Comparison of ENCODE assay signal across 23 cellular contexts in the genomic region with DNA sequence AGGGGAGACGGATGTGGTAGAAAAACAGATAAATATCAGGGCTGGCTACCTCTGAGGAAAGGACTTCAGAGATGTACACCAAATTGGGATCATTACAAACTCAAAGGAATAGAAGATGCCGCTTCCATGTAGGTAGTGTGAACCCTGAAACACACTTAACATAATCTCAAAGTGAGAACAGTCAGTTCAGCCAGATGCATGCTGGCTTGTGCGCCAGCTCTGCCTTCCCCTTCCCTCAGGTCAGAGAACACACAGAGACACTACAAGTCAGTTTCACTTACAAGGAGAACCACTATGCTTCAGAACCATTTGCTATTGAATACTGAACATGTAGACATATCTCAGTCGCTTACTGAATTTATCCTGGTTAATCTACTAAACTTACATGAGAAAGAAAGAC.
A peak's percentile ranks its signal among the peaks of the same experiment; 100 is the strongest.
DNase-seq lines count a peak whose midpoint lies in the region; ATAC-seq, FAIRE-seq and TF ChIP-seq lines count a peak whose summit lies in the region.
"Had no signal": no experiment of that assay in that cellular context is flagged by ENCODE, and none has a peak within 500 bp of the region (broad histone marks: within the 10 kb centered on the region; RNA-seq: fewer than 3 reads in every experiment).

No MANE protein-coding gene starts in this region.

- TF ChIP-seq CTCF in heart left ventricle (IDR thresholded peaks at IDR 0.05), result no peak
- no peak for TF ChIP-seq CTCF in endodermal cell (conservative IDR thresholded peaks at IDR 0.05)
- TF ChIP-seq CTCF in testis (IDR thresholded peaks at IDR 0.05), result no peak

- H3K9me3 Mint-ChIP-seq in endodermal cell, result peaks cover 3% of the 10 kb centered on the region
- H3K9me3 Mint-ChIP-seq: CD4-positive, alpha-beta T cell; HFFc6 had no signal

- TF ChIP-seq POLR2A in heart left ventricle (IDR thresholded peaks at IDR 0.05) (no peak), H54 (IDR thresholded peaks at IDR 0.05; ENCODE audit: low read depth, low read length) (no peak), testis (IDR thresholded peaks at IDR 0.05) (no peak)

- H3K27ac Mint-ChIP-seq in endodermal cell, result no peak overlapping the region
- H3K27ac Mint-ChIP-seq: CD14-positive monocyte; CD4-positive, alpha-beta T cell; CD8-positive, alpha-beta memory T cell; GM23338; HFFc6 had no signal

- WGBS in heart left ventricle, 4 donors, result 75 to 98% (median 97%) methylated on average over 4 of the region's 4 CpGs
- WGBS in endodermal cell (ENCODE audit: insufficient coverage in 1 of 2, insufficient read length in 1 of 2), 2 experiments, result 96 to 100% methylated on average over 3 to 4 of the region's 4 CpGs
- WGBS in testis, 2 donors, result 59 to 72% methylated on average over 4 of the region's 4 CpGs

- no peaks in the 10 kb centered on the region for H3K27me3 ChIP-seq in heart left ventricle
- no peaks in the 10 kb centered on the region for H3K27me3 ChIP-seq in endodermal cell (ENCODE audit: control insufficient read depth, insufficient read depth, low read length, poor library complexity, severe bottlenecking)
- H3K27me3 ChIP-seq in testis, result no peaks in the 10 kb centered on the region
- H3K27me3 ChIP-seq: BE2C; BLaER1 treated with 17β-estradiol and CSF1 and Interleukin-3, amounts not matched to agents 10 nM and 100 nM had no signal

- H3K36me3 ChIP-seq in heart left ventricle (peaks cover 0 to 3% (median 0%) of the 10 kb centered on the region in 9 donors), endodermal cell (ENCODE audit: control insufficient read depth, insufficient read depth, low read length) (no peaks in the 10 kb centered on the region), testis (ENCODE audit: low read depth, missing control alignments) (no peaks in the 10 kb centered on the region)
- H3K36me3 ChIP-seq: BE2C, HAP-1 had no signal

- peak; percentile 15 for FAIRE-seq in H54 (lab: Jason Lieb, UNC)
- FAIRE-seq: D721Med, GM12891, GM18507 had no signal

- peaks cover 0 to 13% (median 0%) of the 10 kb centered on the region in 12 donors for H3K9me3 ChIP-seq in heart left ventricle
- H3K9me3 ChIP-seq in endodermal cell (ENCODE audit: control insufficient read depth, low read length), result peaks cover 6% of the 10 kb centered on the region
- no peaks in the 10 kb centered on the region for H3K9me3 ChIP-seq in testis
- H3K9me3 ChIP-seq: BE2C, HAP-1 had no signal

- intact Hi-C loops in heart left ventricle (cut with DNase I), result loop anchor here in 2 of 10 donors (10.0 kb wide), 1 partner anchor 173 kb away; the partner anchor contains the start of gene AXIN2 (in 2 of the 2)
- intact Hi-C loops in cardiac septum (cut with DNase I), result no loop called here
- intact Hi-C loops in testis (cut with DNase I; ENCODE audit: low total_unique reads), result no loop called here

- H3K4me3 ChIP-seq in heart left ventricle, result no peak overlapping the region
- H3K4me3 ChIP-seq in endodermal cell (ENCODE audit: low read length), result no peak overlapping the region
- no peak overlapping the region for H3K4me3 ChIP-seq in testis
- H3K4me3 ChIP-seq: BLaER1 treated with 17β-estradiol and CSF1 and Interleukin-3, amounts not matched to agents 10 nM and 100 nM; GM23338; HAP-1 had no signal

- no peak overlapping the region for H3K4me3 Mint-ChIP-seq in endodermal cell
- H3K4me3 Mint-ChIP-seq: CD14-positive monocyte; CD4-positive, alpha-beta T cell; CD8-positive, alpha-beta memory T cell; GM23338; HFFc6 had no signal

- H3K27me3 Mint-ChIP-seq in endodermal cell (ENCODE audit: insufficient read depth), result no peaks in the 10 kb centered on the region
- H3K27me3 Mint-ChIP-seq: CD4-positive, alpha-beta T cell; CD8-positive, alpha-beta memory T cell had no signal

- no peak for DNase-seq in heart left ventricle
- no peak for DNase-seq in cardiac septum (ENCODE audit: low spot score)
- no peak for DNase-seq in H54 (ENCODE audit: insufficient read length, low spot score)
- no peak for DNase-seq in endodermal cell
- peak; percentile 54 for DNase-seq in testis
- no peak for DNase-seq in activated CD8-positive, alpha-beta memory T cell treated with anti-CD3 and anti-CD28 coated beads, Interleukin-2, amount 50 U/mL, for 4 hours
- no peak for DNase-seq in AML-193 (lab: John Stamatoyannopoulos, UW)
- no peak for DNase-seq in GDM1 (lab: John Stamatoyannopoulos, UW)
- DNase-seq: BE2C; CD4-positive, alpha-beta T cell; CD8-positive, alpha-beta memory T cell; DMS 273 treated with DMSO at 0.1 percent for 48 hours; DMS79; EL; GF-D8; HFFc6 had no signal

- H3K36me3 Mint-ChIP-seq in endodermal cell (ENCODE audit: low read depth), result peaks cover 2% of the 10 kb centered on the region
- H3K36me3 Mint-ChIP-seq: CD14-positive monocyte had no signal

- H3K27ac ChIP-seq in heart left ventricle, result no peak overlapping the region
- peak overlapping the region; percentile 19 for H3K27ac ChIP-seq in endodermal cell (ENCODE audit: low read depth, low read length)
- no peak overlapping the region for H3K27ac ChIP-seq in testis
- H3K27ac ChIP-seq: BLaER1 treated with 17β-estradiol and CSF1 and Interleukin-3, amounts not matched to agents 10 nM and 100 nM had no signal

- peak; percentile 36 to 78 (median 56) for ATAC-seq in heart left ventricle
- ATAC-seq: GM23338 had no signal

- no peak overlapping the region for H3K9ac ChIP-seq in endodermal cell (ENCODE audit: extremely low read depth, low read length, poor library complexity, severe bottlenecking)
- H3K9ac ChIP-seq: BLaER1 treated with 17β-estradiol and CSF1 and Interleukin-3, amounts not matched to agents 10 nM and 100 nM had no signal

- peaks cover 0 to 6% (median 0%) of the 10 kb centered on the region in 12 donors for H3K4me1 ChIP-seq in heart left ventricle
- no peaks in the 10 kb centered on the region for H3K4me1 ChIP-seq in endodermal cell (ENCODE audit: control insufficient read depth, insufficient read depth, low read length)
- peaks cover 4% of the 10 kb centered on the region for H3K4me1 ChIP-seq in testis
- H3K4me1 ChIP-seq: BE2C; BLaER1 treated with 17β-estradiol and CSF1 and Interleukin-3, amounts not matched to agents 10 nM and 100 nM; HAP-1 had no signal

- H3K4me1 Mint-ChIP-seq in endodermal cell, result no peaks in the 10 kb centered on the region
- H3K4me1 Mint-ChIP-seq: CD14-positive monocyte had no signal
